8 cellular contexts compared by ENCODE assay signal in the genomic region with DNA sequence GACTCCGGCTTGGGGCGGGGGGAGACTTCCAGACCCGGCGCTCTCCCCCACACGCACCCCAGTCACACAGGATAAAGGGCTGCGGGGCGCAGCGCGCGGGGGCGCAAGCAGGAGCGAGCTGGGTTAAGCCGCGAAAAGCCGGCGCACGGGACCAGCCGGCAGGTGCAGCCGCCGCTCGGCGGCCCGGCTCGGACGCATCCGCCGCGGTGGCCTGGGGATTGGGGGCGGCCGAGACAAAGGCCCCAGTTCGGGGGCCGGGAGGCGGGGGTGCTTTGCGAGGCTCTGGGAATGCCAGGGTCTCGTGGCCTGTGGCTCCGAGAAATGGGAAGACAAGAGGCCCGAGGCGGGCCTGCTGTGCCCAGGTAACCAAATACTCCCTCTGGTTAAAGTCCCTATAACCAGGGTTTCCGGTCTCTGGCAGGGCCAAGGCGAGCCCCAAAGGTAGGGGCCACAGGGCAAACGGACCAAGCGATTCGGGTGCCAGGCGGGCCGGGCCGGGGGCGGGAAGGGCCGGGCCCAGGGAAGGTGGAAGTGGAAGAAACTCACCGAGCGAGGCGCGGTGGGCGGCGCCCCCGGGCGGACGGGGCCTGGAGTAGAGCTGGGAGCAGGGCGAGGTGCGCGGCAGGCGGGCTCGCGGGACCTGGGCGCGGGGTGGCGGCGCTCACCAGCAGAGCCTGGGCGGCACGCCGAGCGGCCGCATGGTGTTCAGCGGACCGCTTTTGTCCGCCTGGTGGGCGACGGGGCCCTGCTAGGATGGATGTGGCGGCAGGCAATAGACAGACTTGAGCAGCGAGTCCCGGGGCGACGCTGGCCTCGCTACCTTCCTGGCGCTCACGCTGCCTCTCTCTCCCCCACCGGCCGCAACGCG. TPM values are rescaled to one million over a fixed set of nuclear protein-coding genes. Genes with fewer than 3 reads are reported as not detected.
DNase-seq lines count a peak whose midpoint lies in the region; ATAC-seq and TF ChIP-seq lines count a peak whose summit lies in the region.

GATA2 (minus strand) TSS at position 849 of the 868 bp plus-strand sequence. CDS start 6,170 bp downstream, outside the sequence.

- H3K27ac ChIP-seq in PC-9 (no peak within 1 kb of the TSS), thyroid gland (no peak within 1 kb of the TSS)

- DNase-seq in DMS79 treated with DMSO at 0.1 percent for 48 hours (lab: John Stamatoyannopoulos, UW) = peak; percentile 66
- DNase-seq in DMS79 (lab: John Stamatoyannopoulos, UW) = no peak
- DNase-seq in PC-9 = no peak
- DNase-seq in fibroblast of pulmonary artery (ENCODE audit: low read depth) = no peak
- peak; percentile 57 for DNase-seq in sciatic nerve (ENCODE audit: low spot score)
- no peak for DNase-seq in thyroid gland
- DNase-seq in iPS-NIHi7 (ENCODE audit: extremely low spot score) = no peak

- no peaks in the 10 kb centered on the region for H3K9me2 ChIP-seq in PC-9 (ENCODE audit: insufficient read depth)

- POLR2A ChIA-PET in PC-9 (lab: Charles Lee; ENCODE audit: unreplicated experiment) = no interaction called here

- no peak within 1 kb of the TSS for H2AFZ ChIP-seq in PC-9

- H3K27me3 ChIP-seq in PC-9 (ENCODE audit: insufficient read depth, low read depth) (no peaks in the 10 kb centered on the region), thyroid gland (peaks cover 37% of the 10 kb centered on the region)

- H3K4me2 ChIP-seq in PC-9 = no peak within 1 kb of the TSS

- CTCF ChIA-PET in PC-9 (lab: Charles Lee) = no interaction called here

- no peaks in the 10 kb centered on the region; the same call in 1 of the 2 replicates for H3F3A ChIP-seq in PC-9 (ENCODE audit: insufficient read depth, low read depth)

- peaks cover 13% of the 10 kb centered on the region for H3K79me2 ChIP-seq in PC-9 (ENCODE audit: low read depth)

- TF ChIP-seq POLR2A in thyroid gland (IDR thresholded peaks at IDR 0.05) = no peak

- peaks cover 8% of the 10 kb centered on the region for H3K4me1 ChIP-seq in PC-9 (replicated peaks; ENCODE audit: insufficient read depth)
- H3K4me1 ChIP-seq in thyroid gland = peaks cover 21 to 52% of the 10 kb centered on the region in 2 donors

- H3K9me3 ChIP-seq in PC-9 (ENCODE audit: insufficient read depth, low read depth) (no peaks in the 10 kb centered on the region), thyroid gland (no peaks in the 10 kb centered on the region)

- TF ChIP-seq CTCF in PC-9 (conservative IDR thresholded peaks at IDR 0.05) = no peak
- TF ChIP-seq CTCF in fibroblast of pulmonary artery (IDR thresholded peaks at IDR 0.05; ENCODE audit: low read length, missing control alignments) = no peak
- no peak for TF ChIP-seq CTCF in thyroid gland (IDR thresholded peaks at IDR 0.05)

- intact Hi-C loops in PC-9 (cut with micrococcal nuclease; ENCODE audit: unreplicated experiment) = no loop called here
- intact Hi-C loops in sciatic nerve (cut with DNase I) = no loop called here
- intact Hi-C loops in thyroid gland (cut with DNase I) = no loop called here

- H3K36me3 ChIP-seq in PC-9 (ENCODE audit: low read depth) (no peaks in the 10 kb centered on the region), thyroid gland (no peaks in the 10 kb centered on the region)

- ATAC-seq in sciatic nerve = no peak
- ATAC-seq in HG02981 (IDR thresholded peaks at IDR 0.05; ENCODE audit: unreplicated experiment) = no peak

- no peak within 1 kb of the TSS for H3K4me3 ChIP-seq in PC-9
- peak within 1 kb of the TSS; percentile 3 for H3K4me3 ChIP-seq in fibroblast of pulmonary artery (replicated peaks; ENCODE audit: low read depth, low read length)
- H3K4me3 ChIP-seq in thyroid gland (replicated peaks in 1 of 3) = no peak within 1 kb of the TSS

- BruUV-seq in PC-9 (replicated peaks; lab: Mats Ljungman, UMichigan) = no TSS peak

- no peaks in the 10 kb centered on the region; the same call in 1 of the 2 replicates for H4K20me1 ChIP-seq in PC-9 (ENCODE audit: insufficient read depth)

- 23 to 33% methylated on average over 24 to 57 of the region's 89 CpGs for WGBS in thyroid gland, 2 donors

RNA-seq across cellular contexts. Expression of gene GATA2, which starts in this region (rescaled TPM):
- total RNA-seq in PC-9 (2021) = 29.0 and 36.9 TPM in 2 replicates
- total RNA-seq in sciatic nerve = 23.5 TPM
- 10 to 100 TPM in 2 of 4 donors, 1 to 10 TPM in 2; 7.1 to 19.5 (median 9.7) TPM for total RNA-seq in thyroid gland

Comparison
In these comparisons a context has a peak if more than half of its experiments do, and no peak if none do; other contexts are left out.
1. DNase-seq: peak in DMS79 treated with DMSO at 0.1 percent for 48 hours (single experiment) and sciatic nerve (single experiment); none in DMS79 (single experiment), PC-9 (0 of 2), fibroblast of pulmonary artery (single experiment), thyroid gland (0 of 2) and iPS-NIHi7 (single experiment).